8 cellular contexts compared by ENCODE assay signal in genomic region chrX:21479695-21480280, GRCh38.
DNase-seq lines count a peak whose midpoint lies in the region; ATAC-seq and TF ChIP-seq lines count a peak whose summit lies in the region.

No MANE protein-coding gene starts in this region.

- H3K9me3 Mint-ChIP-seq in CD4-positive, CD25-positive, alpha-beta regulatory T cell = no peaks in the 10 kb centered on the region
- no peaks in the 10 kb centered on the region for H3K9me3 Mint-ChIP-seq in stimulated activated effector memory CD8-positive, alpha-beta T cell treated with anti-CD3 and anti-CD28 coated beads, Interleukin-12 subunit alpha, Interleukin-12 subunit beta, amount 100 ng/mL, for 72 hours

- no peak overlapping the region for H3K4me3 ChIP-seq in CD4-positive, CD25-positive, alpha-beta regulatory T cell (ENCODE audit: low read depth, low read length)

- ATAC-seq in CD4-positive, CD25-positive, alpha-beta regulatory T cell (ENCODE audit: low read depth in 2 of 2) = peak; percentile 50 to 66
- ATAC-seq in GM18505 (IDR thresholded peaks at IDR 0.05; ENCODE audit: unreplicated experiment) (peak; percentile 94), HG02884 (IDR thresholded peaks at IDR 0.05; ENCODE audit: unreplicated experiment) (peak; percentile 92), left ventricle myocardium superior (peak; percentile 55)
- ATAC-seq in stimulated activated effector memory CD8-positive, alpha-beta T cell treated with anti-CD3 and anti-CD28 coated beads, Interleukin-12 subunit alpha, Interleukin-12 subunit beta, amount 100 ng/mL, for 72 hours = peak; percentile 47

- H3K4me3 Mint-ChIP-seq in CD4-positive, CD25-positive, alpha-beta regulatory T cell = no peak overlapping the region
- no peak overlapping the region for H3K4me3 Mint-ChIP-seq in stimulated activated effector memory CD8-positive, alpha-beta T cell treated with anti-CD3 and anti-CD28 coated beads, Interleukin-12 subunit alpha, Interleukin-12 subunit beta, amount 100 ng/mL, for 72 hours

- DNase-seq in CD4-positive, CD25-positive, alpha-beta regulatory T cell = peak in 2 of 3 donors; percentile 55 to 73
- DNase-seq in NCI-H187 treated with DMSO at 0.1 percent for 48 hours (lab: John Stamatoyannopoulos, UW) (peak; percentile 20), left ventricle myocardium superior (no peak), NK-92 (lab: John Stamatoyannopoulos, UW; ENCODE audit: unreplicated experiment) (no peak)
- DNase-seq in stimulated activated effector memory CD8-positive, alpha-beta T cell treated with anti-CD3 and anti-CD28 coated beads, Interleukin-12 subunit alpha, Interleukin-12 subunit beta, amount 100 ng/mL, for 72 hours (ENCODE audit: low spot score in 2 of 2) = no peak

- no peak for TF ChIP-seq POLR2A in GM18505 (IDR thresholded peaks at IDR 0.05; ENCODE audit: borderline replicate concordance, extremely low read depth, insufficient read depth, insufficient read length)

- no peaks in the 10 kb centered on the region for H3K36me3 ChIP-seq in CD4-positive, CD25-positive, alpha-beta regulatory T cell (ENCODE audit: control insufficient read depth, insufficient read depth, low read length)

- intact Hi-C loops in left ventricle myocardium superior (cut with micrococcal nuclease) = loop anchor here (10.0 kb wide), 1 partner anchor 945 kb away; no protein-coding TSS in a partner anchor

- no peaks in the 10 kb centered on the region for H3K27me3 Mint-ChIP-seq in CD4-positive, CD25-positive, alpha-beta regulatory T cell

- no peaks in the 10 kb centered on the region for H3K27me3 ChIP-seq in CD4-positive, CD25-positive, alpha-beta regulatory T cell (ENCODE audit: control insufficient read depth, insufficient read depth, low read length)

- H3K36me3 Mint-ChIP-seq in CD4-positive, CD25-positive, alpha-beta regulatory T cell = no peaks in the 10 kb centered on the region
- no peaks in the 10 kb centered on the region for H3K36me3 Mint-ChIP-seq in stimulated activated effector memory CD8-positive, alpha-beta T cell treated with anti-CD3 and anti-CD28 coated beads, Interleukin-12 subunit alpha, Interleukin-12 subunit beta, amount 100 ng/mL, for 72 hours

- H3K4me1 ChIP-seq in CD4-positive, CD25-positive, alpha-beta regulatory T cell (ENCODE audit: control insufficient read depth, insufficient read depth, low read length, poor library complexity, severe bottlenecking) = peaks cover 5% of the 10 kb centered on the region

- peak; percentile 82 for TF ChIP-seq CTCF in VCaP (conservative IDR thresholded peaks at IDR 0.05)

- no peaks in the 10 kb centered on the region for H3K9me3 ChIP-seq in CD4-positive, CD25-positive, alpha-beta regulatory T cell (ENCODE audit: control insufficient read depth in 2 of 2, low read length in 2 of 2)

- H3K4me1 Mint-ChIP-seq in CD4-positive, CD25-positive, alpha-beta regulatory T cell = peaks cover 0 to 14% (median 6%) of the 10 kb centered on the region in 4 donors
- H3K4me1 Mint-ChIP-seq in stimulated activated effector memory CD8-positive, alpha-beta T cell treated with anti-CD3 and anti-CD28 coated beads, Interleukin-12 subunit alpha, Interleukin-12 subunit beta, amount 100 ng/mL, for 72 hours = no peaks in the 10 kb centered on the region

- H3K27ac Mint-ChIP-seq in CD4-positive, CD25-positive, alpha-beta regulatory T cell = no peak overlapping the region
- H3K27ac Mint-ChIP-seq in stimulated activated effector memory CD8-positive, alpha-beta T cell treated with anti-CD3 and anti-CD28 coated beads, Interleukin-12 subunit alpha, Interleukin-12 subunit beta, amount 100 ng/mL, for 72 hours = no peak overlapping the region

- H3K27ac ChIP-seq in CD4-positive, CD25-positive, alpha-beta regulatory T cell (ENCODE audit: insufficient read depth, low read length, poor library complexity, severe bottlenecking) = no peak overlapping the region
- H3K27ac ChIP-seq in VCaP = no peak overlapping the region

Comparison
In these comparisons a context has a peak if more than half of its experiments do, and no peak if none do; other contexts are left out.
1. DNase-seq: peak in CD4-positive, CD25-positive, alpha-beta regulatory T cell (2 of 3) and NCI-H187 treated with DMSO at 0.1 percent for 48 hours (single experiment); none in left ventricle myocardium superior (single experiment), stimulated activated effector memory CD8-positive, alpha-beta T cell treated with anti-CD3 and anti-CD28 coated beads, Interleukin-12 subunit alpha, Interleukin-12 subunit beta, amount 100 ng/mL, for 72 hours (0 of 2) and NK-92 (single experiment).
2. Peak in every context shown above with its lines, with median percentiles within 50 percentile points of each other: ATAC-seq.